Comparison of ENCODE assay signal across 1 cellular context in genomic region chr16:67481561-67482259, GRCh38.
A peak's percentile ranks its signal among the peaks of the same experiment; 100 is the strongest.
TF ChIP-seq lines count a peak whose summit lies in the region.

No MANE protein-coding gene starts in this region.

TF ChIP-seq in K562, 482 proteins besides CTCF, POLR2A, EP300 and RAD21 (continued from another document):
- TF ChIP-seq ZNF511 (CRISPR knock-in tag; IDR thresholded peaks at IDR 0.05) (0 out of 2 replicates have a peak, but pooled peaks have one; percentile 34), AFF4 (CRISPR knock-in tag; IDR thresholded peaks at IDR 0.05) (no peak), THAP7 (CRISPR knock-in tag; IDR thresholded peaks at IDR 0.05) (no peak), TAL1 (IDR thresholded peaks at IDR 0.05) (0 out of 2 replicates have a peak, but pooled peaks have one; percentile 2), ZNF175 (CRISPR knock-in tag; IDR thresholded peaks at IDR 0.05; ENCODE audit: low read depth) (no peak), NR4A1 (CRISPR knock-in tag; IDR thresholded peaks at IDR 0.05) (no peak), NR4A1 (tag; IDR thresholded peaks at IDR 0.05) (no peak), FOSL1 (tag; conservative IDR thresholded peaks at IDR 0.05) (peak; percentile 8; the same call in 1 of the 2 replicates), TRIM28 (IDR thresholded peaks at IDR 0.05) (peak; percentile 44; the same call in 1 of the 2 replicates), SMARCA4 (IDR thresholded peaks at IDR 0.05) (0 out of 2 replicates have a peak, but pooled peaks have one; percentile 66), KDM1A (IDR thresholded peaks at IDR 0.05) (peak in 1 of 2 experiments; percentile 45; a peak in 1 of 4 replicates), TRIM24 (IDR thresholded peaks at IDR 0.05) (no peak), ZC3H4 (CRISPR knock-in tag; IDR thresholded peaks at IDR 0.05; ENCODE audit: borderline replicate concordance) (peak; percentile 55; the same call in 1 of the 2 replicates), BRD9 (IDR thresholded peaks at IDR 0.05; ENCODE audit: low read depth, partially characterized antibody) (peak; percentile 85), MYBL2 (IDR thresholded peaks at IDR 0.05; ENCODE audit: low read depth) (no peak), MYBL2 (CRISPR knock-in tag; IDR thresholded peaks at IDR 0.05; ENCODE audit: borderline replicate concordance) (no peak), ZNF398 (CRISPR knock-in tag; IDR thresholded peaks at IDR 0.05) (no peak), ZNF589 (CRISPR knock-in tag; IDR thresholded peaks at IDR 0.05; ENCODE audit: low read depth) (peak; percentile 43; the same call in 1 of the 2 replicates), NFIC (IDR thresholded peaks at IDR 0.05) (peak; percentile 98), YBX1 (IDR thresholded peaks at IDR 0.05) (no peak), CHD1 (IDR thresholded peaks at IDR 0.05; ENCODE audit: low read length) (peak; percentile 70), KDM2B (CRISPR knock-in tag; IDR thresholded peaks at IDR 0.05) (no peak), CREM (IDR thresholded peaks at IDR 0.05; ENCODE audit: low read depth) (no peak), ZMIZ1 (IDR thresholded peaks at IDR 0.05; ENCODE audit: low read depth in 2 of 2, low read length in 2 of 2) (no peak), ZNF224 (CRISPR knock-in tag; IDR thresholded peaks at IDR 0.05) (0 out of 2 replicates have a peak, but pooled peaks have one; percentile 56), HDAC2 (IDR thresholded peaks at IDR 0.05) (peak; percentile 50; the same call in 1 of the 2 replicates), ELF1 (tag; IDR thresholded peaks at IDR 0.05) (no peak), ZZZ3 (IDR thresholded peaks at IDR 0.05) (no peak), CLOCK (CRISPR knock-in tag; IDR thresholded peaks at IDR 0.05; ENCODE audit: borderline replicate concordance) (no peak), GATAD2B (IDR thresholded peaks at IDR 0.05; ENCODE audit: borderline replicate concordance) (peak; percentile 61; the same call in 1 of the 2 replicates), THRB (CRISPR knock-in tag; conservative IDR thresholded peaks at IDR 0.05) (no peak), KHSRP (IDR thresholded peaks at IDR 0.05) (no peak), NFATC3 (IDR thresholded peaks at IDR 0.05) (peak; percentile 61; the same call in 1 of the 2 replicates), NR1H2 (CRISPR knock-in tag; IDR thresholded peaks at IDR 0.05) (no peak), TGIF2 (CRISPR knock-in tag; IDR thresholded peaks at IDR 0.05) (no peak), GATAD2A (IDR thresholded peaks at IDR 0.05) (no peak; the same call in 1 of the 2 replicates), TFAP4 (CRISPR knock-in tag; IDR thresholded peaks at IDR 0.05; ENCODE audit: borderline replicate concordance) (no peak)
